20 cellular contexts compared by ENCODE assay signal in genomic region chr3:152126260-152126659, GRCh38.
DNase-seq lines count a peak whose midpoint lies in the region; ATAC-seq, FAIRE-seq and TF ChIP-seq lines count a peak whose summit lies in the region.
"Had no signal": no experiment of that assay in that cellular context is flagged by ENCODE, and none has a peak within 500 bp of the region (broad histone marks: within the 10 kb centered on the region; RNA-seq: fewer than 3 reads in every experiment).

No MANE protein-coding gene starts in this region.

- no peaks in the 10 kb centered on the region for H3K36me3 Mint-ChIP-seq in glutamatergic neuron (ENCODE audit: unreplicated experiment)

- TF ChIP-seq POLR2A in H54 (IDR thresholded peaks at IDR 0.05; ENCODE audit: low read depth, low read length): no peak

- DNase-seq in AG10803 (ENCODE audit: low read depth): peak; percentile 11
- DNase-seq in H54 (ENCODE audit: insufficient read length, low spot score): no peak
- DNase-seq in amniotic epithelial cell (ENCODE audit: low read depth): peak; percentile 46
- DNase-seq in foreskin fibroblast: peak; percentile 48 to 52
- DNase-seq in HTR-8/SVneo (ENCODE audit: insufficient read length, low spot score): no peak
- DNase-seq in glutamatergic neuron: no peak
- DNase-seq: activated CD4-positive, alpha-beta T cell treated with anti-CD3 and anti-CD28 coated beads for 1 hour; activated effector memory CD4-positive, alpha-beta T cell treated with anti-CD3 and anti-CD28 coated beads, Interleukin-2, amount 50 U/mL, for 16 hours; hypothalamus; left cardiac atrium; NCI-H1105 treated with DMSO at 0.1 percent for 48 hours; NCI-H526 treated with DMSO at 0.1 percent for 48 hours; PC-9; right cardiac atrium had no signal

- H3K4me3 ChIP-seq in AG10803 (ENCODE audit: low read length) (no peak overlapping the region), foreskin fibroblast (ENCODE audit: low read depth in 1 of 2, low read length in 2 of 2) (no peak overlapping the region)
- H3K4me3 ChIP-seq: PC-9, SJSA1 had no signal

- peak; percentile 52 for FAIRE-seq in H54 (lab: Jason Lieb, UNC)
- FAIRE-seq in HTR-8/SVneo (lab: Jason Lieb, UNC): no peak
- FAIRE-seq: H1 had no signal

- ATAC-seq in HG03097 (IDR thresholded peaks at IDR 0.05; ENCODE audit: low FRiP score, unreplicated experiment) (no peak), GM21423 (IDR thresholded peaks at IDR 0.05; ENCODE audit: unreplicated experiment) (no peak)
- ATAC-seq: left cardiac atrium, right cardiac atrium had no signal

- no peaks in the 10 kb centered on the region for H3K9me3 Mint-ChIP-seq in glutamatergic neuron (ENCODE audit: unreplicated experiment)
- H3K9me3 Mint-ChIP-seq: dendritic cell treated with granulocyte-macrophage colony-stimulating factor and Interleukin-4, amounts not matched to agents 40 ng/mL and 50 ng/mL, for 4 days; T-helper 2 cell treated with Interferon-gamma antibody and Interleukin-4, amounts not matched to agents 5 μg/mL and 100 μg/mL, for 36 hours had no signal

- H3K27me3 Mint-ChIP-seq in glutamatergic neuron (ENCODE audit: unreplicated experiment): no peaks in the 10 kb centered on the region
- H3K27me3 Mint-ChIP-seq: dendritic cell treated with granulocyte-macrophage colony-stimulating factor and Interleukin-4, amounts not matched to agents 40 ng/mL and 50 ng/mL, for 4 days had no signal

- H3K4me1 Mint-ChIP-seq in glutamatergic neuron (ENCODE audit: low read depth, unreplicated experiment): no peaks in the 10 kb centered on the region

- no peak overlapping the region for H3K4me3 Mint-ChIP-seq in glutamatergic neuron (ENCODE audit: unreplicated experiment)
- H3K4me3 Mint-ChIP-seq: dendritic cell treated with granulocyte-macrophage colony-stimulating factor and Interleukin-4, amounts not matched to agents 40 ng/mL and 50 ng/mL, for 4 days had no signal

- no peak overlapping the region for H3K27ac Mint-ChIP-seq in glutamatergic neuron (ENCODE audit: unreplicated experiment)
- H3K27ac Mint-ChIP-seq: dendritic cell treated with granulocyte-macrophage colony-stimulating factor and Interleukin-4, amounts not matched to agents 40 ng/mL and 50 ng/mL, for 4 days; T-helper 2 cell treated with Interferon-gamma antibody and Interleukin-4, amounts not matched to agents 5 μg/mL and 100 μg/mL, for 36 hours had no signal

- TF ChIP-seq CTCF in AG10803 (conservative IDR thresholded peaks at IDR 0.05; ENCODE audit: low read length): no peak
- no peak for TF ChIP-seq CTCF in foreskin fibroblast (IDR thresholded peaks at IDR 0.05; ENCODE audit: low read depth, low read length)
- no peak for TF ChIP-seq CTCF in glutamatergic neuron (IDR thresholded peaks at IDR 0.05; ENCODE audit: partially characterized antibody, unreplicated experiment)

Comparison
In these comparisons a context has a peak if more than half of its experiments do, and no peak if none do; other contexts are left out.
1. DNase-seq: peak in AG10803 (single experiment), amniotic epithelial cell (single experiment) and foreskin fibroblast (2 of 2); none in H54 (single experiment), HTR-8/SVneo (single experiment) and glutamatergic neuron (single experiment).